8 cellular contexts compared by ENCODE assay signal in the genomic region with DNA sequence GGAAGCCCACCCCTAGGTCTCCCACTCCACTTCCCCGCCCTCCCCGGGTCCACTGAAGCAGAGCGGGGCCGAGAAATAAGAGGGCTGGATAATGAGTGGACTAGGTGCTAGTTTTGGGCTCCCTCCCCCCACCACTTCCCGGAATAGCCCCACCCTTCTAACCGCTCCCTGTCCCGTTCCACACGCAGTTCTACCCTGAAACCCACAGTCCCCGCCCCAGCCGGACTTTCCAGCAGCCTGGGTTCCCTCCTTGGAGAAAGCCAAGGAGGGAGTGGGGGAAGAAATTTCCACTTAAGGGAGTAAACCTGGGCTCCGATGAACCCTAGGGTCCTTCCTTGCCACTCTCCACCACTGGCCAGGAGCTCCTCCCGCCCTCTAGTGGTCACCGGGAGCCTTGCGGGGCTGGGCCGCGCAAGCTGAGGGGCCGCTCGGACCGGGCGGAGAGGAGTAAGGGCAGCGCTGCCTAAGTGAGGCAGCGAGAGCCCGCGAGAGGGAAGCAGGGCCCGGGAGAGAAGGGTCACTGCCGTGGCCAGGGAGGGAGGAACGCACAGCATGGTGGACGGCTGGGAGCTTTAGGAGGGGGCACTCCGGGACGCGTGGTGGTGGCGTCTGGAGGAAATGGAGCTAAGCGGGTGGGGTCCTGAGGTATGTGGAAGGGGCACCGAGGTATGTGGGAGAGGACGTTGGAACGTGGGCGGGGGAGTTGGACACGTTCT. TPM values are rescaled to one million over a fixed set of nuclear protein-coding genes. Genes with fewer than 3 reads are reported as not detected.
A peak's percentile ranks its signal among the peaks of the same experiment; 100 is the strongest.
DNase-seq lines count a peak whose midpoint lies in the region; ATAC-seq and TF ChIP-seq lines count a peak whose summit lies in the region.

No MANE protein-coding gene starts in this region.

- peak overlapping the region; percentile 90 for H3K4me3 Mint-ChIP-seq in activated CD8-positive, alpha-beta T cell treated with anti-CD3 and anti-CD28 coated beads for 36 hours

- DNase-seq in BJ (ENCODE audit: low read depth), result peak; percentile 76
- DNase-seq in GM19238 (ENCODE audit: insufficient read length, low spot score), result peak; percentile 95
- peak; percentile 98 for DNase-seq in HK-2 (ENCODE audit: unreplicated experiment)
- peak; percentile 76 for DNase-seq in NCI-H82 treated with DMSO at 0.1 percent for 48 hours (lab: John Stamatoyannopoulos, UW; ENCODE audit: unreplicated experiment)
- peak; percentile 84 for DNase-seq in activated CD8-positive, alpha-beta T cell treated with anti-CD3 and anti-CD28 coated beads for 36 hours
- peak; percentile 44 for DNase-seq in effector CD8-positive, alpha-beta T cell (lab: John Stamatoyannopoulos, UW)
- peak; percentile 83 for DNase-seq in medulla oblongata (ENCODE audit: extremely low spot score)
- DNase-seq in stimulated activated CD8-positive, alpha-beta memory T cell treated with anti-CD3 and anti-CD28 coated beads, Interleukin-12 subunit alpha, Interleukin-12 subunit beta, amount 100 ng/mL, for 4 hours (ENCODE audit: low read depth), result peak; percentile 57

- peak; percentile 62 for ATAC-seq in activated CD8-positive, alpha-beta T cell treated with anti-CD3 and anti-CD28 coated beads for 36 hours

- TF ChIP-seq CTCF in BJ (IDR thresholded peaks at IDR 0.05; ENCODE audit: insufficient read depth, low read depth, low read length), result peak; percentile 99
- peak; percentile 98 for TF ChIP-seq CTCF in activated CD8-positive, alpha-beta T cell treated with anti-CD3 and anti-CD28 coated beads for 36 hours (IDR thresholded peaks at IDR 0.05)

- POLR2A ChIA-PET in BJ (lab: Charles Lee), result no interaction called here
- POLR2A ChIA-PET in activated CD8-positive, alpha-beta T cell treated with anti-CD3 and anti-CD28 coated beads for 36 hours (lab: Charles Lee), result interaction anchor here (0.6 to 5.8 kb wide), 20 partner anchors 9 to 666 kb away, joined by 3 to 57 read pairs (median 4); partner anchors contain the start of genes KRTCAP2, MTX1, SYT11 and THBS3

- CTCF ChIA-PET in BJ (lab: Yijun Ruan, JAX), result interaction anchor here (0.5 to 7.5 kb wide), 21 partner anchors 9 to 1580 kb away, joined by 3 to 147 read pairs (median 4); partner anchors contain the start of genes KRTCAP2, MTX1, THBS3 and TRIM46
- CTCF ChIA-PET in activated CD8-positive, alpha-beta T cell treated with anti-CD3 and anti-CD28 coated beads for 36 hours (lab: Charles Lee), result interaction anchor here (0.8 to 7.5 kb wide), 27 partner anchors 11 to 220 kb away, joined by 3 to 175 read pairs (median 4); partner anchors contain the start of genes KRTCAP2, MTX1, SLC50A1 and THBS3

- H3K36me3 ChIP-seq in BJ (ENCODE audit: control insufficient read depth, insufficient read depth, low read length), result peaks cover 10% of the 10 kb centered on the region

- peaks cover 28% of the 10 kb centered on the region for H3K4me1 Mint-ChIP-seq in activated CD8-positive, alpha-beta T cell treated with anti-CD3 and anti-CD28 coated beads for 36 hours (ENCODE audit: low read depth)

- H3K27ac Mint-ChIP-seq in activated CD8-positive, alpha-beta T cell treated with anti-CD3 and anti-CD28 coated beads for 36 hours, result peak overlapping the region; percentile 99

- no peaks in the 10 kb centered on the region for H3K27me3 Mint-ChIP-seq in activated CD8-positive, alpha-beta T cell treated with anti-CD3 and anti-CD28 coated beads for 36 hours

- H3K4me3 ChIP-seq in BJ (ENCODE audit: low read depth, low read length), result peak overlapping the region; percentile 64

- no peaks in the 10 kb centered on the region for H3K27me3 ChIP-seq in BJ (ENCODE audit: control insufficient read depth, insufficient read depth, low read length)

- intact Hi-C loops in activated CD8-positive, alpha-beta T cell treated with anti-CD3 and anti-CD28 coated beads for 36 hours (cut with micrococcal nuclease), result no loop called here

- H3K9me3 Mint-ChIP-seq in activated CD8-positive, alpha-beta T cell treated with anti-CD3 and anti-CD28 coated beads for 36 hours, result no peaks in the 10 kb centered on the region

- no peaks in the 10 kb centered on the region for H3K36me3 Mint-ChIP-seq in activated CD8-positive, alpha-beta T cell treated with anti-CD3 and anti-CD28 coated beads for 36 hours (ENCODE audit: low read depth)

RNA-seq across cellular contexts. Expression of gene THBS3, which starts 14.3 kb away (rescaled TPM):
- 48.0 and 61.4 TPM in 2 replicates for polyA plus RNA-seq in BJ (2011; rRNA removed)
- polyA minus RNA-seq in BJ (2011; rRNA and poly(A)+ RNA removed), result 30.9 and 40.7 TPM in 2 replicates
- 10 to 100 TPM; 11.1 to 12.0 TPM for total RNA-seq in activated CD8-positive, alpha-beta T cell treated with anti-CD3 and anti-CD28 coated beads for 36 hours

RNA-seq across cellular contexts. Expression of gene MTX1, which starts 15.1 kb away (rescaled TPM):
- polyA plus RNA-seq in BJ (2011; rRNA removed), result 56.5 and 72.7 TPM in 2 replicates
- polyA minus RNA-seq in BJ (2011; rRNA and poly(A)+ RNA removed), result 32.6 and 60.6 TPM in 2 replicates
- total RNA-seq in activated CD8-positive, alpha-beta T cell treated with anti-CD3 and anti-CD28 coated beads for 36 hours, result 10 to 100 TPM; 59.2 to 61.0 TPM

RNA-seq across cellular contexts. Expression of gene TRIM46, which starts 19.8 kb away (rescaled TPM):
- 3.5 and 5.4 TPM in 2 replicates for polyA plus RNA-seq in BJ (2011; rRNA removed)
- 5.8 and 7.3 TPM in 2 replicates for polyA minus RNA-seq in BJ (2011; rRNA and poly(A)+ RNA removed)
- total RNA-seq in activated CD8-positive, alpha-beta T cell treated with anti-CD3 and anti-CD28 coated beads for 36 hours, result 1 to 10 TPM; 5.8 to 6.1 TPM

RNA-seq across cellular contexts. Expression of gene KRTCAP2, which starts 20.3 kb away (rescaled TPM):
- polyA plus RNA-seq in BJ (2011; rRNA removed), result 211 and 225 TPM in 2 replicates
- 235 and 300 TPM in 2 replicates for polyA minus RNA-seq in BJ (2011; rRNA and poly(A)+ RNA removed)
- 100 to 1,000 TPM; 124 to 125 TPM for total RNA-seq in activated CD8-positive, alpha-beta T cell treated with anti-CD3 and anti-CD28 coated beads for 36 hours

RNA-seq across cellular contexts. Expression of gene DPM3, which starts 53.1 kb away (rescaled TPM):
- 28.0 and 34.1 TPM in 2 replicates for polyA plus RNA-seq in BJ (2011; rRNA removed)
- polyA minus RNA-seq in BJ (2011; rRNA and poly(A)+ RNA removed), result 8.4 and 11.8 TPM in 2 replicates
- total RNA-seq in activated CD8-positive, alpha-beta T cell treated with anti-CD3 and anti-CD28 coated beads for 36 hours, result 10 to 100 TPM; 37.1 to 38.1 TPM

Comparison
In these comparisons a context has a peak if more than half of its experiments do, and no peak if none do; other contexts are left out.
1. Peak in every context shown above with its lines: DNase-seq, ATAC-seq and H3K4me3 ChIP-seq.
2. DNase-seq: peak in every context shown above with its lines; median percentile 98 in HK-2; 95 in GM19238; 84 in activated CD8-positive, alpha-beta T cell treated with anti-CD3 and anti-CD28 coated beads for 36 hours; 83 in medulla oblongata; 76 in BJ; 76 in NCI-H82 treated with DMSO at 0.1 percent for 48 hours; 57 in stimulated activated CD8-positive, alpha-beta memory T cell treated with anti-CD3 and anti-CD28 coated beads, Interleukin-12 subunit alpha, Interleukin-12 subunit beta, amount 100 ng/mL, for 4 hours; 44 in effector CD8-positive, alpha-beta T cell.